In genomic region chr1:36991551-36991950, GRCh38 we compare ENCODE assay signal across 26 cellular contexts. TPM values are rescaled to one million over a fixed set of nuclear protein-coding genes. Genes with fewer than 3 reads are reported as not detected.
DNase-seq lines count a peak whose midpoint lies in the region; ATAC-seq, FAIRE-seq and TF ChIP-seq lines count a peak whose summit lies in the region.
"Had no signal": no experiment of that assay in that cellular context is flagged by ENCODE, and none has a peak within 500 bp of the region (broad histone marks: within the 10 kb centered on the region; RNA-seq: fewer than 3 reads in every experiment).

No MANE protein-coding gene starts in this region.

- H3K4me3 ChIP-seq in right cardiac atrium (ENCODE audit: low read length) (no peak overlapping the region), bronchial epithelial cell (ENCODE audit: low read depth, low read length) (no peak overlapping the region), testis (no peak overlapping the region)
- H3K4me3 ChIP-seq: BLaER1, GM23338 had no signal

- H3K27me3 ChIP-seq in right cardiac atrium (ENCODE audit: control insufficient read depth, insufficient read depth) (no peaks in the 10 kb centered on the region), bronchial epithelial cell (ENCODE audit: control insufficient read depth, insufficient read depth, low read length) (no peaks in the 10 kb centered on the region), testis (no peaks in the 10 kb centered on the region)
- H3K27me3 ChIP-seq: BLaER1 had no signal

- H3K27ac ChIP-seq in right cardiac atrium (ENCODE audit: low read length) = no peak overlapping the region
- H3K27ac ChIP-seq in testis = no peak overlapping the region
- H3K27ac ChIP-seq: 22Rv1, BLaER1, C4-2B had no signal

- H3K9me3 ChIP-seq in right cardiac atrium (ENCODE audit: control insufficient read depth, low read length) = no peaks in the 10 kb centered on the region
- H3K9me3 ChIP-seq in testis = no peaks in the 10 kb centered on the region
- H3K9me3 ChIP-seq: BLaER1 had no signal

- no peaks in the 10 kb centered on the region for H3K4me1 ChIP-seq in right cardiac atrium (ENCODE audit: control insufficient read depth, insufficient read depth, low read length)
- peaks cover 36% of the 10 kb centered on the region for H3K4me1 ChIP-seq in testis
- H3K4me1 ChIP-seq: BLaER1 had no signal

- H3K36me3 Mint-ChIP-seq in activated CD8-positive, alpha-beta T cell treated with anti-CD3 and anti-CD28 coated beads, Interleukin-2, amount 10 ng/mL, durations not matched to agents 7 days and 5 days (ENCODE audit: low read depth) = no peaks in the 10 kb centered on the region
- H3K36me3 Mint-ChIP-seq: CD4-positive, CD25-positive, alpha-beta regulatory T cell; CD8-positive, alpha-beta T cell had no signal

- no peak overlapping the region for H3K27ac Mint-ChIP-seq in activated CD8-positive, alpha-beta T cell treated with anti-CD3 and anti-CD28 coated beads, Interleukin-2, amount 10 ng/mL, durations not matched to agents 7 days and 5 days
- H3K27ac Mint-ChIP-seq: B cell; CD4-positive, CD25-positive, alpha-beta regulatory T cell; CD8-positive, alpha-beta T cell; GM23338; H9 had no signal

- DNase-seq in Right ventricle myocardium inferior (ENCODE audit: missing footprints) = no peak
- no peak for DNase-seq in right cardiac atrium
- peak; percentile 57 for DNase-seq in COLO829 (ENCODE audit: low spot score)
- DNase-seq in bronchial epithelial cell (ENCODE audit: low read depth) = no peak
- DNase-seq in testis = peak; percentile 75
- DNase-seq in activated CD8-positive, alpha-beta T cell treated with anti-CD3 and anti-CD28 coated beads, Interleukin-2, amount 10 ng/mL, durations not matched to agents 7 days and 5 days = no peak
- DNase-seq: CD4-positive, CD25-positive, alpha-beta regulatory T cell; CD8-positive, alpha-beta T cell; DMS 273 treated with DMSO at 0.1 percent for 48 hours; DMS79 treated with DMSO at 0.1 percent for 48 hours; GF-D8; H9 had no signal

- H3K36me3 ChIP-seq in bronchial epithelial cell (ENCODE audit: control insufficient read depth, insufficient read depth, low read length) (no peaks in the 10 kb centered on the region), testis (ENCODE audit: low read depth, missing control alignments) (no peaks in the 10 kb centered on the region)
- H3K36me3 ChIP-seq: BLaER1 had no signal

- no peaks in the 10 kb centered on the region for H3K4me1 Mint-ChIP-seq in activated CD8-positive, alpha-beta T cell treated with anti-CD3 and anti-CD28 coated beads, Interleukin-2, amount 10 ng/mL, durations not matched to agents 7 days and 5 days (ENCODE audit: low read depth)
- H3K4me1 Mint-ChIP-seq: B cell, GM23338, H9 had no signal

- no peak overlapping the region for H3K4me3 Mint-ChIP-seq in activated CD8-positive, alpha-beta T cell treated with anti-CD3 and anti-CD28 coated beads, Interleukin-2, amount 10 ng/mL, durations not matched to agents 7 days and 5 days
- H3K4me3 Mint-ChIP-seq: B cell; CD4-positive, CD25-positive, alpha-beta regulatory T cell; CD8-positive, alpha-beta T cell; GM23338; H9 had no signal

- intact Hi-C loops in Right ventricle myocardium inferior (cut with DNase I) (no loop called here), right cardiac atrium (cut with DNase I) (no loop called here), testis (cut with DNase I; ENCODE audit: low total_unique reads) (no loop called here)

- TF ChIP-seq CTCF in bronchial epithelial cell (IDR thresholded peaks at IDR 0.05; ENCODE audit: insufficient read depth, low read length, severe bottlenecking) (no peak), testis (IDR thresholded peaks at IDR 0.05) (no peak)

- CTCF ChIA-PET in activated CD8-positive, alpha-beta T cell treated with anti-CD3 and anti-CD28 coated beads, Interleukin-2, amount 10 ng/mL, durations not matched to agents 7 days and 5 days (lab: Charles Lee) = no interaction called here

- H3K9me3 Mint-ChIP-seq in activated CD8-positive, alpha-beta T cell treated with anti-CD3 and anti-CD28 coated beads, Interleukin-2, amount 10 ng/mL, durations not matched to agents 7 days and 5 days (ENCODE audit: insufficient read depth) = no peaks in the 10 kb centered on the region
- H3K9me3 Mint-ChIP-seq: CD4-positive, CD25-positive, alpha-beta regulatory T cell; CD8-positive, alpha-beta T cell; GM23338; H9 had no signal

- peak; percentile 35 for ATAC-seq in Right ventricle myocardium inferior
- ATAC-seq in right cardiac atrium = no peak
- no peak for ATAC-seq in activated CD8-positive, alpha-beta T cell treated with anti-CD3 and anti-CD28 coated beads, Interleukin-2, amount 10 ng/mL, durations not matched to agents 7 days and 5 days
- no peak for ATAC-seq in HG02938 (IDR thresholded peaks at IDR 0.05; ENCODE audit: unreplicated experiment)
- ATAC-seq: CD8-positive, alpha-beta T cell; GM23338; HCT116 had no signal

- POLR2A ChIA-PET in activated CD8-positive, alpha-beta T cell treated with anti-CD3 and anti-CD28 coated beads, Interleukin-2, amount 10 ng/mL, durations not matched to agents 7 days and 5 days (lab: Charles Lee) = no interaction called here

- H3K27me3 Mint-ChIP-seq in activated CD8-positive, alpha-beta T cell treated with anti-CD3 and anti-CD28 coated beads, Interleukin-2, amount 10 ng/mL, durations not matched to agents 7 days and 5 days (ENCODE audit: low read depth) = no peaks in the 10 kb centered on the region

- 58% methylated on average over 4 of the region's 4 CpGs for WGBS in right cardiac atrium
- WGBS in testis, 2 donors = 59 to 64% methylated on average over 3 to 4 of the region's 4 CpGs

- peak; percentile 55 for FAIRE-seq in bronchial epithelial cell (lab: Jason Lieb, UNC)
- FAIRE-seq: A204.1, D721Med, GM12891, GM18507 had no signal

- TF ChIP-seq POLR2A in testis (IDR thresholded peaks at IDR 0.05) = no peak

RNA-seq across cellular contexts. Expression of gene GRIK3, which starts 42.8 kb away (rescaled TPM):
- total RNA-seq in Right ventricle myocardium inferior = 0.65 TPM
- total RNA-seq in right cardiac atrium = 1 to 10 TPM in 3 of 4 donors, under 1 TPM in 1; 0.95 to 1.8 (median 1.6) TPM
- polyA plus RNA-seq in right cardiac atrium = 1.6 TPM
- under 0.01 TPM in 1 of 2 replicates, not detected in the other for total RNA-seq in bronchial epithelial cell
- 1 to 10 TPM; 3.1 to 6.3 TPM for total RNA-seq in testis
- polyA plus RNA-seq in testis (ENCODE audit: insufficient read depth, low read depth, low replicate concordance) = 0.99 TPM
- total RNA-seq in activated CD8-positive, alpha-beta T cell treated with anti-CD3 and anti-CD28 coated beads, Interleukin-2, amount 10 ng/mL, durations not matched to agents 7 days and 5 days = not detected
- total RNA-seq: CD4-positive, CD25-positive, alpha-beta regulatory T cell; CD8-positive, alpha-beta T cell; G401; H4 had no signal
- polyA plus RNA-seq: AG04450; CD4-positive, CD25-positive, alpha-beta regulatory T cell had no signal

Comparison
In these comparisons a context has a peak if more than half of its experiments do, and no peak if none do; other contexts are left out.
1. DNase-seq: peak in COLO829 (single experiment) and testis (single experiment); none in Right ventricle myocardium inferior (single experiment), right cardiac atrium (0 of 3), bronchial epithelial cell (single experiment) and activated CD8-positive, alpha-beta T cell treated with anti-CD3 and anti-CD28 coated beads, Interleukin-2, amount 10 ng/mL, durations not matched to agents 7 days and 5 days (single experiment).